14 cellular contexts compared by ENCODE assay signal in genomic region chr12:49279706-49280159, GRCh38. TPM values are rescaled to one million over a fixed set of nuclear protein-coding genes. Genes with fewer than 3 reads are reported as not detected.
DNase-seq lines count a peak whose midpoint lies in the region; ATAC-seq and TF ChIP-seq lines count a peak whose summit lies in the region.
"Had no signal": no experiment of that assay in that cellular context is flagged by ENCODE, and none has a peak within 500 bp of the region (broad histone marks: within the 10 kb centered on the region; RNA-seq: fewer than 3 reads in every experiment).

No MANE protein-coding gene starts in this region.

- no TSS peak for BruUV-seq in A673 (replicated peaks; lab: Mats Ljungman, UMichigan)

- ATAC-seq in left colon: peak; percentile 88
- no peak for ATAC-seq in HG02981 (IDR thresholded peaks at IDR 0.05; ENCODE audit: unreplicated experiment)
- ATAC-seq in HG02588 (IDR thresholded peaks at IDR 0.05; ENCODE audit: unreplicated experiment): no peak
- ATAC-seq: foreskin keratinocyte had no signal

- POLR2A ChIA-PET in A673 (lab: Charles Lee; ENCODE audit: low non-redundant PET): no interaction called here

- TF ChIP-seq CTCF in A673 (conservative IDR thresholded peaks at IDR 0.05; ENCODE audit: low read depth, low read length) (no peak), GM10266 (IDR thresholded peaks at IDR 0.05; ENCODE audit: control insufficient read depth, insufficient read depth, low read depth, missing control alignments) (no peak)

- DNase-seq in A673 (ENCODE audit: low spot score) (peak; percentile 52), SK-N-DZ (ENCODE audit: low spot score) (peak; percentile 54), left colon (peak; percentile 29 to 55), GM10266 (ENCODE audit: extremely low spot score) (no peak), DMS53 (lab: John Stamatoyannopoulos, UW) (no peak)
- DNase-seq: activated CD4-positive, alpha-beta T cell treated with anti-CD3 and anti-CD28 coated beads for 4 hours; colonic mucosa; NCI-H1417 treated with DMSO at 0.1 percent for 48 hours had no signal

- H3K27me3 ChIP-seq in A673 (replicated peaks; ENCODE audit: insufficient read depth, low read depth, low read length, poor library complexity) (no peaks in the 10 kb centered on the region), HUES48 (ENCODE audit: control insufficient read depth, insufficient read depth, low read length) (no peaks in the 10 kb centered on the region)
- H3K27me3 ChIP-seq: colonic mucosa, foreskin keratinocyte, right atrium auricular region had no signal

- CTCF ChIA-PET in A673 (lab: Charles Lee): interaction anchor here (1.1 kb wide), 1 partner anchor 68 kb away, joined by 3 read pairs; no protein-coding TSS in a partner anchor

- peak overlapping the region; percentile 27 for H3K9ac ChIP-seq in HUES48 (ENCODE audit: low read depth, low read length)

- H3K36me3 ChIP-seq in A673 (ENCODE audit: insufficient read depth, low read length, poor library complexity, severe bottlenecking): no peaks in the 10 kb centered on the region
- H3K36me3 ChIP-seq in HUES48 (ENCODE audit: control insufficient read depth, insufficient read depth, low read length): no peaks in the 10 kb centered on the region
- H3K36me3 ChIP-seq: colonic mucosa, right atrium auricular region had no signal

- H3K4me1 ChIP-seq in A673 (ENCODE audit: insufficient read depth, low read length, poor library complexity, severe bottlenecking): peaks cover 9% of the 10 kb centered on the region
- peaks cover 8% of the 10 kb centered on the region for H3K4me1 ChIP-seq in HUES48 (ENCODE audit: control insufficient read depth, insufficient read depth, low read length)
- H3K4me1 ChIP-seq: colonic mucosa, foreskin keratinocyte, right atrium auricular region had no signal

- H3K4me3 ChIP-seq in A673 (ENCODE audit: low read depth, low read length, poor library complexity, severe bottlenecking) (no peak overlapping the region), HUES48 (ENCODE audit: low read depth, low read length) (no peak overlapping the region)
- H3K4me3 ChIP-seq: colonic mucosa, right atrium auricular region had no signal

- H3K9me3 ChIP-seq in A673 (ENCODE audit: low read depth, low read length, poor library complexity, severe bottlenecking) (no peaks in the 10 kb centered on the region), HUES48 (ENCODE audit: control insufficient read depth, insufficient read depth, low read length) (no peaks in the 10 kb centered on the region)
- H3K9me3 ChIP-seq: colonic mucosa, right atrium auricular region had no signal

- intact Hi-C loops in A673 (cut with micrococcal nuclease; ENCODE audit: unreplicated experiment) (no loop called here), left colon (cut with DNase I, micrococcal nuclease) (no loop called here)

- H3K27ac ChIP-seq in A673 (ENCODE audit: low read depth, low read length, poor library complexity, severe bottlenecking): no peak overlapping the region
- peak overlapping the region; percentile 77 for H3K27ac ChIP-seq in HUES48 (ENCODE audit: low read depth, low read length)
- H3K27ac ChIP-seq: colonic mucosa, foreskin keratinocyte, right atrium auricular region had no signal

RNA-seq across cellular contexts. Expression of gene TUBA1C, which starts 14.9 kb away (rescaled TPM):
- total RNA-seq in A673 (2021): 510 and 622 TPM in 2 replicates
- 6.9 and 9.3 TPM in 2 replicates for polyA plus RNA-seq in SK-N-DZ (2014; cell fraction: cytosol; rRNA removed)
- polyA plus RNA-seq in SK-N-DZ (2014; cell fraction: nucleus; rRNA removed): 0.52 and 4.8 TPM in 2 replicates
- total RNA-seq in left colon: 100 to 1,000 TPM; 260 to 267 TPM

RNA-seq across cellular contexts. Expression of gene PRPH, which starts 15.2 kb away (rescaled TPM):
- total RNA-seq in A673 (2021) (not detected in 2 replicates), left colon (10 to 100 TPM in 1 of 2 donors, 1 to 10 TPM in 1; 5.5 to 14.3 TPM)
- polyA plus RNA-seq in SK-N-DZ (2014; cell fraction: cytosol; rRNA removed): 220 and 279 TPM in 2 replicates
- polyA plus RNA-seq in SK-N-DZ (2014; cell fraction: nucleus; rRNA removed): 428 and 449 TPM in 2 replicates
- total RNA-seq: foreskin keratinocyte, lung microvascular endothelial cell had no signal

RNA-seq across cellular contexts. Expression of gene TROAP, which starts 43.3 kb away (rescaled TPM):
- total RNA-seq in A673 (2021): 121 and 124 TPM in 2 replicates
- 51.9 and 59.1 TPM in 2 replicates for polyA plus RNA-seq in SK-N-DZ (2014; cell fraction: cytosol; rRNA removed)
- polyA plus RNA-seq in SK-N-DZ (2014; cell fraction: nucleus; rRNA removed): 145 and 224 TPM in 2 replicates
- total RNA-seq in left colon: 10 to 100 TPM in 1 of 2 donors, 1 to 10 TPM in 1; 4.9 to 12.4 TPM

RNA-seq across cellular contexts. Expression of gene C1QL4, which starts 57.3 kb away (rescaled TPM):
- 0.41 and 1.0 TPM in 2 replicates for total RNA-seq in A673 (2021)
- 28.5 and 41.0 TPM in 2 replicates for polyA plus RNA-seq in SK-N-DZ (2014; cell fraction: cytosol; rRNA removed)
- 24.7 and 34.5 TPM in 2 replicates for polyA plus RNA-seq in SK-N-DZ (2014; cell fraction: nucleus; rRNA removed)
- total RNA-seq in left colon: not detected
- total RNA-seq: colonic mucosa, lung microvascular endothelial cell, right atrium auricular region had no signal

Comparison
In these comparisons a context has a peak if more than half of its experiments do, and no peak if none do; other contexts are left out.
1. DNase-seq: peak in A673 (single experiment), SK-N-DZ (single experiment) and left colon (2 of 2); none in GM10266 (single experiment) and DMS53 (single experiment).